ENCODE assay signal across 19 cellular contexts in the genomic region with DNA sequence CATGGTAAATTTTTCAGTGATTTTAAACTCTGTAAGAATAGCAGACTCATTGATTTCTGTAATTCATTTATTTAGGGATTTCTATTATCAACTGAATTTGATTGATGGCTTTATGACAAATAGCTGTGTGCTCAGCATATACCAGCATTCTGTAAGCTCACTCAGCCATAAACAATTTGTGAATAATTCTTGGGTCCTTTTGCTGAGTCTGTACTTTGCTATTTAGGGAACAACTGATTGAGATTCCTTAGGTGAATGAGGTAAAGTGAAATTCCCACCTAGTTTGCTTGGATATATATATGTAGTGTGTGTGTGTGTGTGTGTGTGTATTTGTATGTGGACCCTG.
DNase-seq lines count a peak whose midpoint lies in the region; ATAC-seq, FAIRE-seq and TF ChIP-seq lines count a peak whose summit lies in the region.
"Had no signal": no experiment of that assay in that cellular context is flagged by ENCODE, and none has a peak within 500 bp of the region (broad histone marks: within the 10 kb centered on the region; RNA-seq: fewer than 3 reads in every experiment).

No MANE protein-coding gene starts in this region.

- H3K27ac Mint-ChIP-seq in astrocyte (ENCODE audit: unreplicated experiment): no peak overlapping the region
- H3K27ac Mint-ChIP-seq in activated CD8-positive, alpha-beta T cell treated with anti-CD3 and anti-CD28 coated beads, Interleukin-2, amount 10 ng/mL, durations not matched to agents 7 days and 5 days: no peak overlapping the region
- H3K27ac Mint-ChIP-seq: CD4-positive, CD25-positive, alpha-beta regulatory T cell; GM23338 had no signal

- no peaks in the 10 kb centered on the region for H3K79me2 ChIP-seq in astrocyte (ENCODE audit: insufficient read depth, low read length)

- H3K9me3 ChIP-seq in astrocyte (ENCODE audit: insufficient read depth, low read depth, low read length) (no peaks in the 10 kb centered on the region), esophagus muscularis mucosa (no peaks in the 10 kb centered on the region)
- H3K9me3 ChIP-seq: HAP-1, SK-N-SH had no signal

- no peak overlapping the region for H3K27ac ChIP-seq in astrocyte (ENCODE audit: low read depth, low read length)
- H3K27ac ChIP-seq in esophagus muscularis mucosa (replicated peaks in 1 of 4): no peak overlapping the region
- no peak overlapping the region for H3K27ac ChIP-seq in substantia nigra (ENCODE audit: low read depth, low read length, poor library complexity, severe bottlenecking)

- no peak overlapping the region for H2AFZ ChIP-seq in astrocyte (ENCODE audit: low read depth, low read length)
- H2AFZ ChIP-seq: GM23338 had no signal

- TF ChIP-seq CTCF in astrocyte (IDR thresholded peaks at IDR 0.05; ENCODE audit: insufficient read depth, low read depth, low read length) (no peak), retinal pigment epithelial cell (conservative IDR thresholded peaks at IDR 0.05; ENCODE audit: low read depth, low read length) (no peak), esophagus muscularis mucosa (IDR thresholded peaks at IDR 0.05) (no peak)

- no peak for TF ChIP-seq POLR2A in esophagus muscularis mucosa (IDR thresholded peaks at IDR 0.05; ENCODE audit: low read depth)

- no peaks in the 10 kb centered on the region for H3K27me3 Mint-ChIP-seq in astrocyte (ENCODE audit: low read depth, unreplicated experiment)
- peaks cover 8% of the 10 kb centered on the region for H3K27me3 Mint-ChIP-seq in activated CD8-positive, alpha-beta T cell treated with anti-CD3 and anti-CD28 coated beads, Interleukin-2, amount 10 ng/mL, durations not matched to agents 7 days and 5 days (ENCODE audit: low read depth)

- H3K4me2 ChIP-seq in astrocyte (ENCODE audit: low read length): no peak overlapping the region
- H3K4me2 ChIP-seq: GM23338, SK-N-SH had no signal

- H3K4me3 ChIP-seq in astrocyte (ENCODE audit: insufficient read depth, low read depth, low read length) (no peak overlapping the region), retinal pigment epithelial cell (ENCODE audit: low read length) (no peak overlapping the region), esophagus muscularis mucosa (no peak overlapping the region)
- H3K4me3 ChIP-seq: GM23338, HAP-1 had no signal

- H3K9me3 Mint-ChIP-seq in astrocyte (ENCODE audit: unreplicated experiment): peaks cover 2% of the 10 kb centered on the region
- no peaks in the 10 kb centered on the region for H3K9me3 Mint-ChIP-seq in activated CD8-positive, alpha-beta T cell treated with anti-CD3 and anti-CD28 coated beads, Interleukin-2, amount 10 ng/mL, durations not matched to agents 7 days and 5 days (ENCODE audit: insufficient read depth)

- no peak for TF ChIP-seq EP300 in esophagus muscularis mucosa (IDR thresholded peaks at IDR 0.05)

- POLR2A ChIA-PET in activated CD8-positive, alpha-beta T cell treated with anti-CD3 and anti-CD28 coated beads, Interleukin-2, amount 10 ng/mL, durations not matched to agents 7 days and 5 days (lab: Charles Lee): no interaction called here

- H3K36me3 ChIP-seq in astrocyte (ENCODE audit: insufficient read depth, low read length): no peaks in the 10 kb centered on the region
- H3K36me3 ChIP-seq in esophagus muscularis mucosa: no peaks in the 10 kb centered on the region
- H3K36me3 ChIP-seq: HAP-1 had no signal

- H3K36me3 Mint-ChIP-seq in astrocyte (ENCODE audit: low read depth, unreplicated experiment): no peaks in the 10 kb centered on the region
- H3K36me3 Mint-ChIP-seq in activated CD8-positive, alpha-beta T cell treated with anti-CD3 and anti-CD28 coated beads, Interleukin-2, amount 10 ng/mL, durations not matched to agents 7 days and 5 days (ENCODE audit: low read depth): no peaks in the 10 kb centered on the region
- H3K36me3 Mint-ChIP-seq: CD4-positive, CD25-positive, alpha-beta regulatory T cell had no signal

- intact Hi-C loops in esophagus muscularis mucosa (cut with DNase I): no loop called here

- H3K4me1 Mint-ChIP-seq in astrocyte (ENCODE audit: low read depth, unreplicated experiment): peaks cover 15% of the 10 kb centered on the region
- H3K4me1 Mint-ChIP-seq in activated CD8-positive, alpha-beta T cell treated with anti-CD3 and anti-CD28 coated beads, Interleukin-2, amount 10 ng/mL, durations not matched to agents 7 days and 5 days (ENCODE audit: low read depth): no peaks in the 10 kb centered on the region
- H3K4me1 Mint-ChIP-seq: CD4-positive, CD25-positive, alpha-beta regulatory T cell had no signal

- ATAC-seq in HG02943 (IDR thresholded peaks at IDR 0.05; ENCODE audit: low read depth, unreplicated experiment): peak; percentile 8
- ATAC-seq in activated CD8-positive, alpha-beta T cell treated with anti-CD3 and anti-CD28 coated beads, Interleukin-2, amount 10 ng/mL, durations not matched to agents 7 days and 5 days: no peak
- ATAC-seq: GM23338 had no signal

- H3K9ac ChIP-seq in astrocyte (ENCODE audit: low read length): no peak overlapping the region
- H3K9ac ChIP-seq: SK-N-SH had no signal

- no peaks in the 10 kb centered on the region for H4K20me1 ChIP-seq in astrocyte (ENCODE audit: insufficient read depth, low read length)

- H3K4me1 ChIP-seq in astrocyte (ENCODE audit: insufficient read depth, low read length): peaks cover 16% of the 10 kb centered on the region
- H3K4me1 ChIP-seq in esophagus muscularis mucosa: peaks cover 10 to 16% (median 14%) of the 10 kb centered on the region in 4 donors
- H3K4me1 ChIP-seq: HAP-1 had no signal

- FAIRE-seq in astrocyte (lab: Jason Lieb, UNC): no peak
- FAIRE-seq in GM19239 (lab: Jason Lieb, UNC): no peak

- no peak overlapping the region for H3K4me3 Mint-ChIP-seq in astrocyte (ENCODE audit: unreplicated experiment)
- no peak overlapping the region for H3K4me3 Mint-ChIP-seq in activated CD8-positive, alpha-beta T cell treated with anti-CD3 and anti-CD28 coated beads, Interleukin-2, amount 10 ng/mL, durations not matched to agents 7 days and 5 days
- H3K4me3 Mint-ChIP-seq: CD4-positive, CD25-positive, alpha-beta regulatory T cell; GM23338 had no signal

- peak; percentile 78 for DNase-seq in astrocyte (ENCODE audit: low read depth)
- peak; percentile 80 for DNase-seq in kidney glomerular epithelial cell (lab: John Stamatoyannopoulos, UW)
- DNase-seq in retinal pigment epithelial cell (ENCODE audit: low read depth): peak; percentile 59
- DNase-seq in esophagus muscularis mucosa (ENCODE audit: extremely low spot score): no peak
- no peak for DNase-seq in GM19239 (ENCODE audit: insufficient read length, low spot score)
- DNase-seq in substantia nigra (lab: John Stamatoyannopoulos, UW): no peak
- DNase-seq in activated CD8-positive, alpha-beta T cell treated with anti-CD3 and anti-CD28 coated beads, Interleukin-2, amount 10 ng/mL, durations not matched to agents 7 days and 5 days: no peak
- DNase-seq: CD4-positive, CD25-positive, alpha-beta regulatory T cell; DMS79; IMR-90; NCI-H1694; NCI-H2081 treated with DMSO at 0.1 percent for 48 hours; NCI-H510A; NCI-H748 treated with DMSO at 0.1 percent for 48 hours; SIG-M5; SK-N-SH had no signal

- H3K27me3 ChIP-seq in astrocyte (ENCODE audit: insufficient read depth, low read length) (no peaks in the 10 kb centered on the region), esophagus muscularis mucosa (no peaks in the 10 kb centered on the region)

- CTCF ChIA-PET in activated CD8-positive, alpha-beta T cell treated with anti-CD3 and anti-CD28 coated beads, Interleukin-2, amount 10 ng/mL, durations not matched to agents 7 days and 5 days (lab: Charles Lee): no interaction called here

Comparison
In these comparisons a context has a peak if more than half of its experiments do, and no peak if none do; other contexts are left out.
1. DNase-seq: peak in astrocyte (single experiment), kidney glomerular epithelial cell (single experiment) and retinal pigment epithelial cell (single experiment); none in esophagus muscularis mucosa (single experiment), GM19239 (single experiment), substantia nigra (0 of 49) and activated CD8-positive, alpha-beta T cell treated with anti-CD3 and anti-CD28 coated beads, Interleukin-2, amount 10 ng/mL, durations not matched to agents 7 days and 5 days (single experiment).